Comparison of ENCODE assay signal across 8 cellular contexts in the genomic region with DNA sequence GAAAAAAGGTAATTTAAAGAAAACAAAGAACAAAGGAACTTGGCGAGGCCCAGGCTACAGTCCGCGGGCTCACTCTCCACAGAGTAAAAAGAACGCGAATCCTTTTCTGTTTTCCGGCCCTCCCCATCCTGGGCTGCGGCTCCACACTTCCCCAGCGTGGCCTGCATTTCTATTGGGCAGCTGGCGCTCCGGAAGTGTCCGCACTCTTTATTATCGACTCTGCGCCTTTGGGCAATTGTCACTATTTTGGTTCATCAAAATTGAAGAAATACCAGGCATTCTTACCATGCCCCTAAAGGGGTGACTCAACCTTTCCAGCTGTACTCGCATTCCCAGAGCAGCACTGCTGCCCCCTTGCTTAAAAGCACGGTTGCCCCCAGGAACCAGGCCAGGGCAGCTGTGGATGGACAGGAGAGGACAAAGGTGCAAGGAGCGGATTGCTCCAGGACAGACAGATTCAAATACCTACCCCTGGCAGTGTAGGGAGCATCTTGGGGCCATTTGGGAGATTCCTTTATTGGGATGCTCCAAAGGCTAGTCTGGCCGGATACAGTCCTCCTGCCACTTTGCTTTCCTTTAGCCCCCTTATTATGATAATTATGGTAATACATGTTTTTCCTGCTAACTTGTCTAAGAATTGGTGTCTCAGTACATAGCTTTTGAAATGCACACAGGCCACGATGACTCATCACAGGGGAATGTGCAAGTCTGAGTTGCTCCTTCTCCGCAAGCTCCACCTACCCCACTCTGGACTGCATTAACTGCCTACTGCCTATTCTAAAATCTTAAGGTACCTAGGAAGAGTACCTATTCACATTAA. TPM values are rescaled to one million over a fixed set of nuclear protein-coding genes. Genes with fewer than 3 reads are reported as not detected.
DNase-seq lines count a peak whose midpoint lies in the region; ATAC-seq lines count a peak whose summit lies in the region.

No MANE protein-coding gene starts in this region.

- peak; percentile 98 for DNase-seq in Daoy (ENCODE audit: low read depth)
- peak; percentile 56 for DNase-seq in UCSD-AML1 (lab: John Stamatoyannopoulos, UW; ENCODE audit: unreplicated experiment)
- DNase-seq in T47D (ENCODE audit: low read depth in 1 of 2, low spot score in 1 of 2): peak; percentile 57 to 97
- peak; percentile 78 for DNase-seq in iPS-NIHi11 (ENCODE audit: low spot score)
- DNase-seq in stimulated activated CD4-positive, alpha-beta T cell treated with anti-CD3 and anti-CD28 coated beads, Interleukin-12 subunit alpha, Interleukin-12 subunit beta, amount 100 ng/mL, for 24 hours (ENCODE audit: low read depth in 2 of 2): peak; percentile 49 to 62
- no peak for DNase-seq in NCI-H187 (lab: John Stamatoyannopoulos, UW)
- DNase-seq in NCI-H1694 treated with DMSO at 0.1 percent for 48 hours (lab: John Stamatoyannopoulos, UW): no peak

- peak; percentile 6 for ATAC-seq in HG03571 (IDR thresholded peaks at IDR 0.05; ENCODE audit: unreplicated experiment)

- in situ Hi-C loops in T47D (cut with HindIII; ENCODE audit: low pct_unique_long_range_greater_than_20kb, low sequenced_read_pairs): no loop called here

RNA-seq across cellular contexts. Expression of a gene that starts 1.0 kb away (rescaled TPM):
- 21.4 and 24.3 TPM in 2 replicates for total RNA-seq in Daoy (2014; rRNA removed; shearing (Covaris generic))

RNA-seq across cellular contexts. Expression of a gene that starts 15.3 kb away (rescaled TPM):
- 0.86 and 2.3 TPM in 2 replicates for total RNA-seq in Daoy (2014; rRNA removed; shearing (Covaris generic))

RNA-seq across cellular contexts. Expression of a gene that starts 59.9 kb away (rescaled TPM):
- total RNA-seq in Daoy (2014; rRNA removed; shearing (Covaris generic)): 49.2 and 66.6 TPM in 2 replicates

Comparison
In these comparisons a context has a peak if more than half of its experiments do, and no peak if none do; other contexts are left out.
1. DNase-seq: peak in Daoy (single experiment), UCSD-AML1 (single experiment), T47D (2 of 2), iPS-NIHi11 (single experiment) and stimulated activated CD4-positive, alpha-beta T cell treated with anti-CD3 and anti-CD28 coated beads, Interleukin-12 subunit alpha, Interleukin-12 subunit beta, amount 100 ng/mL, for 24 hours (2 of 2); none in NCI-H187 (0 of 2) and NCI-H1694 treated with DMSO at 0.1 percent for 48 hours (single experiment).